1 cellular context compared by ENCODE assay signal in genomic region chr7:157397751-157398691, GRCh38.
A peak's percentile ranks its signal among the peaks of the same experiment; 100 is the strongest.
TF ChIP-seq lines count a peak whose summit lies in the region.

No MANE protein-coding gene starts in this region.

TF ChIP-seq in K562, 482 proteins besides CTCF, POLR2A, EP300 and RAD21 (continued from another document and continues in another):
- TF ChIP-seq DPF2 (IDR thresholded peaks at IDR 0.05) (peak; percentile 93), TFE3 (CRISPR knock-in tag; IDR thresholded peaks at IDR 0.05) (no peak), CREB3L1 (IDR thresholded peaks at IDR 0.05; ENCODE audit: borderline replicate concordance, low read depth) (peak; percentile 71; the same call in 1 of the 2 replicates), JUNB (CRISPR knock-in tag; conservative IDR thresholded peaks at IDR 0.05) (no peak), MEF2A (IDR thresholded peaks at IDR 0.05; ENCODE audit: control insufficient read depth, low read depth, low read length) (0 out of 2 replicates have a peak, but pooled peaks have one; percentile 29), MAX (CRISPR knock-in tag; IDR thresholded peaks at IDR 0.05) (peak; percentile 76), MCM7 (IDR thresholded peaks at IDR 0.05) (no peak), MTA2 (IDR thresholded peaks at IDR 0.05; ENCODE audit: low read depth) (peak; percentile 84), ZNF354B (CRISPR knock-in tag; IDR thresholded peaks at IDR 0.05) (no peak), ERF (CRISPR knock-in tag; IDR thresholded peaks at IDR 0.05) (no peak), SFPQ (IDR thresholded peaks at IDR 0.05; ENCODE audit: low read depth, low read length) (no peak), ZBTB1 (CRISPR knock-in tag; IDR thresholded peaks at IDR 0.05; ENCODE audit: borderline replicate concordance, low read depth) (no peak), ILF3 (IDR thresholded peaks at IDR 0.05; ENCODE audit: borderline replicate concordance) (no peak), ZNF41 (CRISPR knock-in tag; conservative IDR thresholded peaks at IDR 0.05) (no peak), MCM3 (IDR thresholded peaks at IDR 0.05) (no peak), MAFG (tag; conservative IDR thresholded peaks at IDR 0.05) (no peak; the same call in 1 of the 2 replicates), HMG20A (CRISPR knock-in tag; conservative IDR thresholded peaks at IDR 0.05) (no peak), ZNF239 (CRISPR knock-in tag; IDR thresholded peaks at IDR 0.05) (no peak), CEBPZ (IDR thresholded peaks at IDR 0.05; ENCODE audit: borderline replicate concordance, low read depth, low read length) (no peak), MEF2D (tag; conservative IDR thresholded peaks at IDR 0.05; ENCODE audit: low read depth) (0 out of 2 replicates have a peak, but pooled peaks have one; percentile 41), TRIM28 (IDR thresholded peaks at IDR 0.05) (no peak; the same call in 1 of the 2 replicates), DNMT1 (IDR thresholded peaks at IDR 0.05) (0 out of 2 replicates have a peak, but pooled peaks have one; percentile 11), NFXL1 (CRISPR knock-in tag; IDR thresholded peaks at IDR 0.05) (no peak), ZNF395 (CRISPR knock-in tag; IDR thresholded peaks at IDR 0.05) (peak; percentile 95), MGA (IDR thresholded peaks at IDR 0.05) (peak; percentile 84), BCL6 (CRISPR knock-in tag; IDR thresholded peaks at IDR 0.05) (no peak), ZBTB49 (CRISPR knock-in tag; IDR thresholded peaks at IDR 0.05; ENCODE audit: borderline replicate concordance) (no peak), SMAD3 (CRISPR knock-in tag; conservative IDR thresholded peaks at IDR 0.05) (peak; percentile 78)
